ENCODE assay signal across 9 cellular contexts in the genomic region with DNA sequence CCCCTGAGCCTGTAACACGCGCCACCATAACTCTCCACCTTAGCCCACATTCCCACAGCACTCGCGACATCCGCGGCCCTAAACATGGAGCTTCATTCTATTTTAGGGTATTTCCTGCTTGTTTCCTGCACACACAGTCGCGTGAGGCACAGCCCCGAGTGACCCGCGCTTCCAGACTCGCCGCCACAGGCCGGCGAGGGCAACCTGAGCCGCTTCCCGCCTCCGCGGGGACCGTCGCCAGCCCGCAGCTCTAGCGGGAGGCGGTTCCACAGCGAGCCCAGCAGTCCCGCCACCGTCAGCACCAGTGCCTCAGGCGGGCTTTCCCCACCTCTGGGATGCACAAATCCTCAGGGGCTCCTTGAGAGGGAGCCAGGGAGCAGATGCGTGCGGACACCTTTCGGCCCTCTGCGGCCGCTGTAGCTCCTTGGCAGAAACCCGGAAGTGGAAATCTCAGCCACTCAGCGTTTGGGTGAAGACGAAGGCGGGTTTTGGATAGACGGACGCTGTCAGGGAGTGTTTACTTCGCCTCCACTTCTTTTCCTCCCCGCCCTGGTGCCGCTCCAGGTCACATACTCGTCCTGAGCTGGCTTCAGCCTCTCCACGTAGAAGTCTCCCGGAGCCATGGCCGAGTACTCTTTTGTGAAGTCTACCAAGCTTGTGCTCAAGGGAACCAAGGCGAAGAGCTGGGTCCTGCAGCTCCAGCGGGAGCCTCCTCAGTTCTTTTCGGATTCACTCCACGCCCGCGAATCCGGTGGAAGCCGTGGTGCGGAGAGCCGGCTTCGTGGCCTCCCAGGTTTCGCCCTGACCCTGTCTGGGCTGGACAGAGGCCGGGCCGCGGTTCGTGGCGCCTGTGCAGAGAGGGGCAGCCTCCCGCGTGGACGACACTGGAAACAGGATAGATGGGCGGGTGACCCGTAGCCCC.
DNase-seq lines count a peak whose midpoint lies in the region; ATAC-seq, FAIRE-seq and TF ChIP-seq lines count a peak whose summit lies in the region.
"Had no signal": no experiment of that assay in that cellular context is flagged by ENCODE, and none has a peak within 500 bp of the region (broad histone marks: within the 10 kb centered on the region; RNA-seq: fewer than 3 reads in every experiment).

No MANE protein-coding gene starts in this region.

- H3K9me3 ChIP-seq in astrocyte (ENCODE audit: insufficient read depth, low read depth, low read length) = peaks cover 6% of the 10 kb centered on the region

- H3K4me3 Mint-ChIP-seq in astrocyte (ENCODE audit: unreplicated experiment) = no peak overlapping the region
- H3K4me3 Mint-ChIP-seq in memory B cell = peak overlapping the region; percentile 86
- no peak overlapping the region for H3K4me3 Mint-ChIP-seq in glutamatergic neuron (ENCODE audit: unreplicated experiment)

- no peaks in the 10 kb centered on the region for H3K4me1 Mint-ChIP-seq in astrocyte (ENCODE audit: low read depth, unreplicated experiment)
- peaks cover 6% of the 10 kb centered on the region for H3K4me1 Mint-ChIP-seq in memory B cell
- H3K4me1 Mint-ChIP-seq in glutamatergic neuron (ENCODE audit: low read depth, unreplicated experiment) = no peaks in the 10 kb centered on the region

- peak overlapping the region; percentile 41 for H2AFZ ChIP-seq in astrocyte (ENCODE audit: low read depth, low read length)

- TF ChIP-seq CTCF in astrocyte (IDR thresholded peaks at IDR 0.05; ENCODE audit: insufficient read depth, low read depth, low read length) (no peak), glutamatergic neuron (IDR thresholded peaks at IDR 0.05; ENCODE audit: partially characterized antibody, unreplicated experiment) (no peak)

- no peak overlapping the region for H3K27ac Mint-ChIP-seq in astrocyte (ENCODE audit: unreplicated experiment)
- H3K27ac Mint-ChIP-seq in memory B cell = peak overlapping the region; percentile 19
- no peak overlapping the region for H3K27ac Mint-ChIP-seq in glutamatergic neuron (ENCODE audit: unreplicated experiment)

- peak overlapping the region; percentile 65 for H3K9ac ChIP-seq in astrocyte (ENCODE audit: low read length)

- no peaks in the 10 kb centered on the region for H4K20me1 ChIP-seq in astrocyte (ENCODE audit: insufficient read depth, low read length)

- peaks cover 6% of the 10 kb centered on the region for H3K9me3 Mint-ChIP-seq in astrocyte (ENCODE audit: unreplicated experiment)
- peaks cover 10% of the 10 kb centered on the region for H3K9me3 Mint-ChIP-seq in memory B cell
- peaks cover 16% of the 10 kb centered on the region for H3K9me3 Mint-ChIP-seq in glutamatergic neuron (ENCODE audit: unreplicated experiment)

- peak overlapping the region; percentile 68 for H3K4me3 ChIP-seq in astrocyte (ENCODE audit: insufficient read depth, low read depth, low read length)

- no peaks in the 10 kb centered on the region for H3K4me1 ChIP-seq in astrocyte (ENCODE audit: insufficient read depth, low read length)

- no peak for FAIRE-seq in astrocyte (lab: Jason Lieb, UNC)
- FAIRE-seq: G401.6 had no signal

- H3K27ac ChIP-seq in astrocyte (ENCODE audit: low read depth, low read length) (peak overlapping the region; percentile 26), substantia nigra (ENCODE audit: low read depth, low read length, poor library complexity, severe bottlenecking) (no peak overlapping the region)

- H3K79me2 ChIP-seq in astrocyte (ENCODE audit: insufficient read depth, low read length) = no peaks in the 10 kb centered on the region

- DNase-seq in A172 (ENCODE audit: low spot score) (peak; percentile 89), astrocyte (ENCODE audit: low read depth) (no peak), memory B cell (ENCODE audit: low spot score in 2 of 2) (peak in 1 of 2 donors; percentile 18), NCI-H345 treated with DMSO at 0.1 percent for 48 hours (lab: John Stamatoyannopoulos, UW; ENCODE audit: unreplicated experiment) (no peak), substantia nigra (lab: John Stamatoyannopoulos, UW) (no peak), glutamatergic neuron (no peak)

- H3K27me3 ChIP-seq in astrocyte (ENCODE audit: insufficient read depth, low read length) = no peaks in the 10 kb centered on the region

- H3K36me3 Mint-ChIP-seq in astrocyte (ENCODE audit: low read depth, unreplicated experiment) (no peaks in the 10 kb centered on the region), memory B cell (no peaks in the 10 kb centered on the region), glutamatergic neuron (ENCODE audit: unreplicated experiment) (peaks cover 10% of the 10 kb centered on the region)

- peak overlapping the region; percentile 74 for H3K4me2 ChIP-seq in astrocyte (ENCODE audit: low read length)

- no peaks in the 10 kb centered on the region for H3K36me3 ChIP-seq in astrocyte (ENCODE audit: insufficient read depth, low read length)

- no peaks in the 10 kb centered on the region for H3K27me3 Mint-ChIP-seq in astrocyte (ENCODE audit: low read depth, unreplicated experiment)
- no peaks in the 10 kb centered on the region for H3K27me3 Mint-ChIP-seq in memory B cell
- H3K27me3 Mint-ChIP-seq in glutamatergic neuron (ENCODE audit: unreplicated experiment) = peaks cover 2% of the 10 kb centered on the region

- ATAC-seq in HG02610 (IDR thresholded peaks at IDR 0.05; ENCODE audit: unreplicated experiment) = peak; percentile 99
- ATAC-seq in memory B cell (ENCODE audit: low read depth) = peak; percentile 79
- ATAC-seq in HG02973 (IDR thresholded peaks at IDR 0.05; ENCODE audit: unreplicated experiment) = no peak
